Comparison of ENCODE assay signal across 17 cellular contexts in genomic region chr2:147294825-147295392, GRCh38.
DNase-seq lines count a peak whose midpoint lies in the region; ATAC-seq and FAIRE-seq lines count a peak whose summit lies in the region.
"Had no signal": no experiment of that assay in that cellular context is flagged by ENCODE, and none has a peak within 500 bp of the region (broad histone marks: within the 10 kb centered on the region; RNA-seq: fewer than 3 reads in every experiment).

No MANE protein-coding gene starts in this region.

- H3K4me3 Mint-ChIP-seq in activated naive CD4-positive, alpha-beta T cell treated with anti-CD3 and anti-CD28 coated beads, Interleukin-2, amount 50 U/mL, for 24 hours: peak overlapping the region; percentile 6
- no peak overlapping the region for H3K4me3 Mint-ChIP-seq in activated naive CD8-positive, alpha-beta T cell treated with anti-CD3 and anti-CD28 coated beads, Interleukin-2, amount 50 U/mL, for 24 hours
- H3K4me3 Mint-ChIP-seq: memory B cell had no signal

- FAIRE-seq in small intestine (lab: Jason Lieb, UNC): no peak

- 19 to 61% (median 29%) methylated on average over 2 of the region's 2 CpGs for WGBS in small intestine, 3 donors

- H3K9me3 Mint-ChIP-seq in activated naive CD4-positive, alpha-beta T cell treated with anti-CD3 and anti-CD28 coated beads, Interleukin-2, amount 50 U/mL, for 24 hours: no peaks in the 10 kb centered on the region
- H3K9me3 Mint-ChIP-seq in activated naive CD8-positive, alpha-beta T cell treated with anti-CD3 and anti-CD28 coated beads, Interleukin-2, amount 50 U/mL, for 24 hours: peaks cover 4% of the 10 kb centered on the region
- H3K9me3 Mint-ChIP-seq: memory B cell had no signal

- H3K27me3 Mint-ChIP-seq in activated naive CD4-positive, alpha-beta T cell treated with anti-CD3 and anti-CD28 coated beads, Interleukin-2, amount 50 U/mL, for 24 hours: no peaks in the 10 kb centered on the region
- no peaks in the 10 kb centered on the region for H3K27me3 Mint-ChIP-seq in activated naive CD8-positive, alpha-beta T cell treated with anti-CD3 and anti-CD28 coated beads, Interleukin-2, amount 50 U/mL, for 24 hours
- H3K27me3 Mint-ChIP-seq: memory B cell had no signal

- no peaks in the 10 kb centered on the region for H3K36me3 Mint-ChIP-seq in activated naive CD4-positive, alpha-beta T cell treated with anti-CD3 and anti-CD28 coated beads, Interleukin-2, amount 50 U/mL, for 24 hours
- peaks cover 4% of the 10 kb centered on the region for H3K36me3 Mint-ChIP-seq in activated naive CD8-positive, alpha-beta T cell treated with anti-CD3 and anti-CD28 coated beads, Interleukin-2, amount 50 U/mL, for 24 hours (ENCODE audit: low read depth)
- H3K36me3 Mint-ChIP-seq: memory B cell had no signal

- H3K27me3 ChIP-seq in small intestine (ENCODE audit: control insufficient read depth in 2 of 2, insufficient read depth in 2 of 2, low read length in 2 of 2): no peaks in the 10 kb centered on the region
- H3K27me3 ChIP-seq: right atrium auricular region, testis had no signal

- H3K36me3 ChIP-seq in small intestine (ENCODE audit: control insufficient read depth in 2 of 2, insufficient read depth in 2 of 2, low read length in 2 of 2): no peaks in the 10 kb centered on the region
- H3K36me3 ChIP-seq: right atrium auricular region had no signal

- no peaks in the 10 kb centered on the region for H3K9me3 ChIP-seq in small intestine (ENCODE audit: control insufficient read depth, low read depth)
- H3K9me3 ChIP-seq: right atrium auricular region, testis had no signal

- no peak for DNase-seq in activated naive CD4-positive, alpha-beta T cell treated with Interleukin-2 at 50 U/mL for 16 hours
- DNase-seq in NCI-H69 (lab: John Stamatoyannopoulos, UW) (peak; percentile 7), small intestine (peak; percentile 27), dermis blood vessel endothelial cell (no peak), DMS53 (lab: John Stamatoyannopoulos, UW) (no peak)
- no peak for DNase-seq in activated naive CD8-positive, alpha-beta T cell treated with anti-CD3 and anti-CD28 coated beads, Interleukin-2, amount 50 U/mL, for 24 hours
- DNase-seq: caudate nucleus; DMS153; GDM1; NCI-H2171; SHP77; stimulated activated CD4-positive, alpha-beta T cell treated with anti-CD3 and anti-CD28 coated beads, Interleukin-15, amount 100 ng/mL, for 24 hours; SW 1271; testis had no signal

- H3K27ac ChIP-seq in small intestine (ENCODE audit: low read depth in 1 of 2, low read length in 1 of 2): no peak overlapping the region
- H3K27ac ChIP-seq: right atrium auricular region, testis had no signal

- H3K4me3 ChIP-seq in small intestine (ENCODE audit: low read depth in 1 of 2, low read length in 2 of 2): no peak overlapping the region
- H3K4me3 ChIP-seq: right atrium auricular region, testis had no signal

- ATAC-seq in activated naive CD8-positive, alpha-beta T cell treated with anti-CD3 and anti-CD28 coated beads, Interleukin-2, amount 50 U/mL, for 24 hours: no peak

- H3K4me1 Mint-ChIP-seq in activated naive CD4-positive, alpha-beta T cell treated with anti-CD3 and anti-CD28 coated beads, Interleukin-2, amount 50 U/mL, for 24 hours: peaks cover 29% of the 10 kb centered on the region
- peaks cover 46% of the 10 kb centered on the region for H3K4me1 Mint-ChIP-seq in activated naive CD8-positive, alpha-beta T cell treated with anti-CD3 and anti-CD28 coated beads, Interleukin-2, amount 50 U/mL, for 24 hours

- H3K4me1 ChIP-seq in small intestine (ENCODE audit: control insufficient read depth in 2 of 2, insufficient read depth in 1 of 2, low read depth in 1 of 2, low read length in 1 of 2): no peaks in the 10 kb centered on the region
- H3K4me1 ChIP-seq: right atrium auricular region, testis had no signal

- peak overlapping the region; percentile 25 for H3K27ac Mint-ChIP-seq in activated naive CD4-positive, alpha-beta T cell treated with anti-CD3 and anti-CD28 coated beads, Interleukin-2, amount 50 U/mL, for 24 hours
- H3K27ac Mint-ChIP-seq in activated naive CD8-positive, alpha-beta T cell treated with anti-CD3 and anti-CD28 coated beads, Interleukin-2, amount 50 U/mL, for 24 hours: peak overlapping the region; percentile 82
- H3K27ac Mint-ChIP-seq: memory B cell had no signal

Comparison
In these comparisons a context has a peak if more than half of its experiments do, and no peak if none do; other contexts are left out.
1. DNase-seq: peak in NCI-H69 (single experiment) and small intestine (single experiment); none in activated naive CD4-positive, alpha-beta T cell treated with Interleukin-2 at 50 U/mL for 16 hours (single experiment), activated naive CD8-positive, alpha-beta T cell treated with anti-CD3 and anti-CD28 coated beads, Interleukin-2, amount 50 U/mL, for 24 hours (single experiment), dermis blood vessel endothelial cell (single experiment) and DMS53 (single experiment).